In the genomic region with DNA sequence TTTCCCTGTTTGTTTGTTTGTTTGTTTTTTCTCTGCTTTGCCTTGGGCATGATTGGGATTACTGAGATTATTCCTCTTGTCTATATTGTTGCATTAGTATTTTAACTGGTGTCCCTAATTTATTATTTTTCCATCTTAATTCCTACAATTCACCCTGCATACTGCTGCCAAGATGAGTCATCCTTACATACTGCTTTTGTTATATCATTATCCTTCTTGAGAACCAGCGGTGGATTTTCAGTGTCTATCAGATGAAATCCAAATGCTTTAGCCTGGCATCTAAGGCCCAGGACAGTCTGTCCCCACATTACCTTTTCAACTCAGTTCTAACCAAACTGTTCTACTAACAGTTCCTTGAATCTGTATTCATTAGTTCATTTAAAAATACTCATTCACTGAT, we compare ENCODE assay signal across 20 cellular contexts.
DNase-seq lines count a peak whose midpoint lies in the region; ATAC-seq and TF ChIP-seq lines count a peak whose summit lies in the region.
"Had no signal": no experiment of that assay in that cellular context is flagged by ENCODE, and none has a peak within 500 bp of the region (broad histone marks: within the 10 kb centered on the region; RNA-seq: fewer than 3 reads in every experiment).

No MANE protein-coding gene starts in this region.

- H3K4me1 Mint-ChIP-seq in activated T-helper 1 cell treated with anti-CD3 and anti-CD28 coated beads, Interleukin-12 subunit alpha, Interleukin-12 subunit beta, Interleukin-2, Interleukin-4 antibody, amounts not matched to agents 30 ng/mL and 10 ng/mL and 1 ng/mL, durations not matched to agents 14 hours and 24 hours and 36 hours (ENCODE audit: low read depth): peaks cover 16% of the 10 kb centered on the region
- H3K4me1 Mint-ChIP-seq: neural crest cell had no signal

- no peak for ATAC-seq in HG03196 (IDR thresholded peaks at IDR 0.05; ENCODE audit: unreplicated experiment)
- ATAC-seq: activated naive CD8-positive, alpha-beta T cell treated with anti-CD3 and anti-CD28 coated beads, Interleukin-2, amount 50 U/mL, for 24 hours; activated T-cell treated with anti-CD3 and anti-CD28 coated beads, Interleukin-2, amount 50 U/mL, for 72 hours had no signal

- no peaks in the 10 kb centered on the region for H3K9me3 ChIP-seq in skeletal muscle satellite cell (replicated peaks; ENCODE audit: low read length)
- H3K9me3 ChIP-seq: right atrium auricular region had no signal

- peaks cover 26% of the 10 kb centered on the region for H3K4me1 ChIP-seq in skeletal muscle satellite cell (ENCODE audit: control insufficient read depth, insufficient read depth, low read length)
- H3K4me1 ChIP-seq: right atrium auricular region had no signal

- H3K9me3 Mint-ChIP-seq in activated T-helper 1 cell treated with anti-CD3 and anti-CD28 coated beads, Interleukin-12 subunit alpha, Interleukin-12 subunit beta, Interleukin-2, Interleukin-4 antibody, amounts not matched to agents 30 ng/mL and 10 ng/mL and 1 ng/mL, durations not matched to agents 14 hours and 24 hours and 36 hours: no peaks in the 10 kb centered on the region
- H3K9me3 Mint-ChIP-seq: activated naive CD8-positive, alpha-beta T cell treated with anti-CD3 and anti-CD28 coated beads, Interleukin-2, amount 50 U/mL, for 24 hours; neural crest cell; type B pancreatic cell had no signal

- H3K27me3 Mint-ChIP-seq in activated T-helper 1 cell treated with anti-CD3 and anti-CD28 coated beads, Interleukin-12 subunit alpha, Interleukin-12 subunit beta, Interleukin-2, Interleukin-4 antibody, amounts not matched to agents 30 ng/mL and 10 ng/mL and 1 ng/mL, durations not matched to agents 14 hours and 24 hours and 36 hours (ENCODE audit: insufficient read depth): no peaks in the 10 kb centered on the region
- H3K27me3 Mint-ChIP-seq: activated naive CD8-positive, alpha-beta T cell treated with anti-CD3 and anti-CD28 coated beads, Interleukin-2, amount 50 U/mL, for 24 hours; stimulated activated naive CD8-positive, alpha-beta T cell treated with anti-CD3 and anti-CD28 coated beads, Interleukin-15, Interleukin-2, amounts not matched to agents 100 ng/mL and 50 ng/mL, for 24 hours; type B pancreatic cell had no signal

- peaks cover 28% of the 10 kb centered on the region for H3K36me3 Mint-ChIP-seq in activated T-helper 1 cell treated with anti-CD3 and anti-CD28 coated beads, Interleukin-12 subunit alpha, Interleukin-12 subunit beta, Interleukin-2, Interleukin-4 antibody, amounts not matched to agents 30 ng/mL and 10 ng/mL and 1 ng/mL, durations not matched to agents 14 hours and 24 hours and 36 hours (ENCODE audit: low read depth)

- peak overlapping the region; percentile 16 for H3K4me2 ChIP-seq in skeletal muscle satellite cell (ENCODE audit: low read length)
- H3K4me2 ChIP-seq: hepatocyte had no signal

- TF ChIP-seq CTCF in fibroblast of the aortic adventitia (IDR thresholded peaks at IDR 0.05; ENCODE audit: insufficient read depth, low read length): no peak

- intact Hi-C loops in activated T-helper 1 cell treated with anti-CD3 and anti-CD28 coated beads, Interleukin-12 subunit alpha, Interleukin-12 subunit beta, Interleukin-2, Interleukin-4 antibody, amounts not matched to agents 30 ng/mL and 10 ng/mL and 1 ng/mL, durations not matched to agents 14 hours and 24 hours and 36 hours (cut with micrococcal nuclease): no loop called here

- H3K27ac Mint-ChIP-seq in activated T-helper 1 cell treated with anti-CD3 and anti-CD28 coated beads, Interleukin-12 subunit alpha, Interleukin-12 subunit beta, Interleukin-2, Interleukin-4 antibody, amounts not matched to agents 30 ng/mL and 10 ng/mL and 1 ng/mL, durations not matched to agents 14 hours and 24 hours and 36 hours: no peak overlapping the region
- H3K27ac Mint-ChIP-seq: activated naive CD8-positive, alpha-beta T cell treated with anti-CD3 and anti-CD28 coated beads, Interleukin-2, amount 50 U/mL, for 24 hours; activated T-cell treated with anti-CD3 and anti-CD28 coated beads, Interleukin-2, amount 50 U/mL, for 72 hours; stimulated activated naive CD8-positive, alpha-beta T cell treated with anti-CD3 and anti-CD28 coated beads, Interleukin-15, Interleukin-2, amounts not matched to agents 100 ng/mL and 50 ng/mL, for 24 hours; type B pancreatic cell had no signal

- H3K4me3 ChIP-seq in fibroblast of the aortic adventitia (ENCODE audit: low read depth, low read length): no peak overlapping the region
- H3K4me3 ChIP-seq in skeletal muscle satellite cell (ENCODE audit: low read length): no peak overlapping the region
- H3K4me3 ChIP-seq: hepatocyte, right atrium auricular region had no signal

- H3K9ac ChIP-seq in skeletal muscle satellite cell (ENCODE audit: low read depth, low read length): peak overlapping the region; percentile 7

- no peak overlapping the region for H3K4me3 Mint-ChIP-seq in activated T-helper 1 cell treated with anti-CD3 and anti-CD28 coated beads, Interleukin-12 subunit alpha, Interleukin-12 subunit beta, Interleukin-2, Interleukin-4 antibody, amounts not matched to agents 30 ng/mL and 10 ng/mL and 1 ng/mL, durations not matched to agents 14 hours and 24 hours and 36 hours
- H3K4me3 Mint-ChIP-seq: activated naive CD8-positive, alpha-beta T cell treated with anti-CD3 and anti-CD28 coated beads, Interleukin-2, amount 50 U/mL, for 24 hours; activated T-cell treated with anti-CD3 and anti-CD28 coated beads, Interleukin-2, amount 50 U/mL, for 72 hours; neural crest cell; stimulated activated naive CD8-positive, alpha-beta T cell treated with anti-CD3 and anti-CD28 coated beads, Interleukin-15, Interleukin-2, amounts not matched to agents 100 ng/mL and 50 ng/mL, for 24 hours; type B pancreatic cell had no signal

- no peaks in the 10 kb centered on the region for H3K36me3 ChIP-seq in skeletal muscle satellite cell (ENCODE audit: insufficient read depth, low read length)
- H3K36me3 ChIP-seq: right atrium auricular region had no signal

- H3K27me3 ChIP-seq in skeletal muscle satellite cell (ENCODE audit: control insufficient read depth, insufficient read depth, low read length): no peaks in the 10 kb centered on the region
- H3K27me3 ChIP-seq: hepatocyte, right atrium auricular region had no signal

- DNase-seq in NCI-H446 treated with DMSO at 0.1 percent for 48 hours (lab: John Stamatoyannopoulos, UW) (peak; percentile 18), NCI-H446 (lab: John Stamatoyannopoulos, UW) (no peak), astrocyte of the hippocampus (ENCODE audit: low read depth, low spot score) (peak; percentile 39), fibroblast of the aortic adventitia (ENCODE audit: low read depth) (peak; percentile 63), NCI-H82 treated with DMSO at 0.1 percent for 48 hours (lab: John Stamatoyannopoulos, UW; ENCODE audit: unreplicated experiment) (no peak)
- no peak for DNase-seq in activated T-helper 1 cell treated with anti-CD3 and anti-CD28 coated beads, Interleukin-12 subunit alpha, Interleukin-12 subunit beta, Interleukin-2, Interleukin-4 antibody, amounts not matched to agents 30 ng/mL and 10 ng/mL and 1 ng/mL, durations not matched to agents 14 hours and 24 hours and 36 hours (ENCODE audit: low spot score)
- DNase-seq: activated naive CD8-positive, alpha-beta T cell treated with anti-CD3 and anti-CD28 coated beads, Interleukin-2, amount 50 U/mL, for 24 hours; activated T-cell treated with anti-CD3 and anti-CD28 coated beads, Interleukin-2, amount 50 U/mL, for 72 hours; CD4-positive, CD25-positive, alpha-beta regulatory T cell; DMS79 treated with DMSO at 0.1 percent for 48 hours; NCI-H1436; NCI-H2171; NCI-H82 had no signal

Comparison
In these comparisons a context has a peak if more than half of its experiments do, and no peak if none do; other contexts are left out.
1. DNase-seq: peak in NCI-H446 treated with DMSO at 0.1 percent for 48 hours (single experiment), astrocyte of the hippocampus (single experiment) and fibroblast of the aortic adventitia (single experiment); none in NCI-H446 (0 of 2), activated T-helper 1 cell treated with anti-CD3 and anti-CD28 coated beads, Interleukin-12 subunit alpha, Interleukin-12 subunit beta, Interleukin-2, Interleukin-4 antibody, amounts not matched to agents 30 ng/mL and 10 ng/mL and 1 ng/mL, durations not matched to agents 14 hours and 24 hours and 36 hours (single experiment) and NCI-H82 treated with DMSO at 0.1 percent for 48 hours (single experiment).